ENCODE assay signal across 1 cellular context in genomic region chr3:12962292-12962691, GRCh38.
TF ChIP-seq lines count a peak whose summit lies in the region.

No MANE protein-coding gene starts in this region.

TF ChIP-seq in HepG2, 621 proteins besides CTCF, POLR2A, EP300 and RAD21 (continued from another document):
- TF ChIP-seq HBP1 (CRISPR knock-in tag; IDR thresholded peaks at IDR 0.05; ENCODE audit: low read depth) (no peak), ZKSCAN5 (CRISPR knock-in tag; IDR thresholded peaks at IDR 0.05) (no peak), ZBTB7B (CRISPR knock-in tag; IDR thresholded peaks at IDR 0.05) (no peak), ZBTB20 (CRISPR knock-in tag; IDR thresholded peaks at IDR 0.05; ENCODE audit: borderline replicate concordance, low read depth) (no peak), GLI4 (CRISPR knock-in tag; IDR thresholded peaks at IDR 0.05; ENCODE audit: borderline replicate concordance) (no peak), MZF1 (CRISPR knock-in tag; IDR thresholded peaks at IDR 0.05; ENCODE audit: borderline replicate concordance) (no peak), ZNF451 (CRISPR knock-in tag; IDR thresholded peaks at IDR 0.05) (no peak)
